Comparison of ENCODE assay signal across 27 cellular contexts in the genomic region with DNA sequence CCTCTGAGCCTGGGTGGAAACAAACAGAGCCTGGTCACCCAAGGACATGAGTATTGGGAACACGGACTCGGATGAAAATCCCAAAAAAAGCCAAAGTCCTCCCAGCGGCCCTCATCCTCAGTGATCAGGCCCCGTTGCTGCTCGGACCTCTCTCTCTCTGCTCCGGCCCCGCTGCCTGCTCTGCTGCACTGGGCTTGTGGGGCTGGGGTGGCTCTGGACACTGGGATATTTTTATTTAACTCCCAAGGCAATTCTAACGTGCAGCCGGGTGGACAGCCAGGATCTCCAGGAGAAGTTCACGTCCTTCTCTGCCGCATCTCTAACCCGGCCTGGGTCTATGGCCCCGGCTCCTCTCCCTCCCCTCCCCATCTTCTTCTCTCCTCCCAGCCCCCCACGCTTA.
"Had no signal": no experiment of that assay in that cellular context is flagged by ENCODE, and none has a peak within 500 bp of the region (broad histone marks: within the 10 kb centered on the region; RNA-seq: fewer than 3 reads in every experiment).

No MANE protein-coding gene starts in this region.

- H3K27me3 ChIP-seq: cardiac muscle cell, sigmoid colon, thyroid gland, upper lobe of left lung, vagina had no signal

- H3K4me1 ChIP-seq: adrenal gland, left lung, upper lobe of left lung had no signal

- H3K4me3 ChIP-seq: adrenal gland, cardiac muscle cell, left lung, sigmoid colon, stomach, thyroid gland, upper lobe of left lung, vagina had no signal

- H3K27ac ChIP-seq: adrenal gland, cardiac muscle cell, left lung, sigmoid colon, stomach, thyroid gland, upper lobe of left lung, vagina had no signal

- H3K27ac Mint-ChIP-seq: activated B cell treated with CpG ODN at 0.5 μM for 24 hours; activated T-cell treated with anti-CD3 and anti-CD28 coated beads, Interleukin-2, amount 50 U/mL, for 72 hours; endodermal cell; mesothelial cell of epicardium; naive B cell; stimulated activated naive B cell treated with anti-CD40 and anti-IgM and Interleukin-4, amounts not matched to agents 10 μg/mL and 1 μg/mL and 100 μg/mL, for 72 hours had no signal

- H3K4me1 Mint-ChIP-seq: activated B cell treated with CpG ODN at 0.5 μM for 24 hours; endodermal cell; stimulated activated naive B cell treated with anti-CD40 and anti-IgM and Interleukin-4, amounts not matched to agents 10 μg/mL and 1 μg/mL and 100 μg/mL, for 72 hours had no signal

- H3K36me3 Mint-ChIP-seq: activated naive CD4-positive, alpha-beta T cell treated with anti-CD3 and anti-CD28 coated beads, Interleukin-2, amount 50 U/mL, for 72 hours; brain; mesothelial cell of epicardium had no signal

- H3K27me3 Mint-ChIP-seq: brain had no signal

- H3K36me3 ChIP-seq: adrenal gland, cardiac muscle cell, left lung, sigmoid colon, stomach, thyroid gland, upper lobe of left lung, vagina had no signal

- ATAC-seq: activated naive CD4-positive, alpha-beta T cell treated with anti-CD3 and anti-CD28 coated beads, Interleukin-2, amount 50 U/mL, for 72 hours; activated T-cell treated with anti-CD3 and anti-CD28 coated beads, Interleukin-2, amount 50 U/mL, for 72 hours; esophagus mucosa; left lung; SK-N-SH treated with all-trans-retinoic acid at 6 μM for 48 hours; stimulated activated naive B cell treated with anti-CD40 and anti-IgM and Interleukin-4, amounts not matched to agents 10 μg/mL and 1 μg/mL and 100 μg/mL, for 72 hours had no signal

- H3K9me3 ChIP-seq: adrenal gland, left lung, sigmoid colon, stomach, thyroid gland, upper lobe of left lung, vagina had no signal

- H3K9me3 Mint-ChIP-seq: activated B cell treated with CpG ODN at 0.5 μM for 24 hours; activated naive CD4-positive, alpha-beta T cell treated with anti-CD3 and anti-CD28 coated beads, Interleukin-2, amount 50 U/mL, for 72 hours; activated T-cell treated with anti-CD3 and anti-CD28 coated beads, Interleukin-2, amount 50 U/mL, for 72 hours; endodermal cell; naive B cell had no signal

- H3K4me3 Mint-ChIP-seq: activated B cell treated with CpG ODN at 0.5 μM for 24 hours; activated T-cell treated with anti-CD3 and anti-CD28 coated beads, Interleukin-2, amount 50 U/mL, for 72 hours; brain; endodermal cell; mesothelial cell of epicardium; naive B cell; stimulated activated naive B cell treated with anti-CD40 and anti-IgM and Interleukin-4, amounts not matched to agents 10 μg/mL and 1 μg/mL and 100 μg/mL, for 72 hours had no signal

- DNase-seq: activated B cell treated with CpG ODN at 0.5 μM for 24 hours; activated CD4-positive, alpha-beta T cell treated with anti-CD3 and anti-CD28 coated beads, Interleukin-2, amount 50 U/mL, for 4 hours; activated naive CD4-positive, alpha-beta T cell; activated T-cell treated with anti-CD3 and anti-CD28 coated beads for 4 hours; activated T-cell treated with anti-CD3 and anti-CD28 coated beads, Interleukin-2, amount 50 U/mL, for 72 hours; adrenal gland; aorta; endodermal cell; kidney glomerular epithelial cell; left lung; naive B cell; sigmoid colon; small intestine; stimulated activated CD4-positive, alpha-beta T cell treated with anti-CD3 and anti-CD28 coated beads, Interleukin-1b, Interleukin-23, amount 100 ng/mL, for 48 hours; stimulated activated CD4-positive, alpha-beta T cell treated with anti-CD3 and anti-CD28 coated beads, Interleukin-4, amount 100 ng/mL, for 4 hours; stimulated activated naive B cell treated with anti-CD40 and anti-IgM and Interleukin-4, amounts not matched to agents 10 μg/mL and 1 μg/mL and 100 μg/mL, for 72 hours; stomach; T-helper 2 cell; thyroid gland; upper lobe of left lung had no signal
